8 cellular contexts compared by ENCODE assay signal in genomic region chr14:39431416-39432178, GRCh38. TPM values are rescaled to one million over a fixed set of nuclear protein-coding genes. Genes with fewer than 3 reads are reported as not detected.
DNase-seq lines count a peak whose midpoint lies in the region; ATAC-seq, FAIRE-seq and TF ChIP-seq lines count a peak whose summit lies in the region.

No MANE protein-coding gene starts in this region.

- DNase-seq in ACHN: peak; percentile 43
- peak; percentile 34 to 38 for DNase-seq in PC-9
- DNase-seq in activated naive CD4-positive, alpha-beta T cell treated with anti-CD3 and anti-CD28 coated beads for 36 hours: peak; percentile 61
- peak; percentile 75 for DNase-seq in Right ventricle myocardium inferior (ENCODE audit: missing footprints)
- peak in 9 of 10 donors; percentile 22 to 89 (median 28) for DNase-seq in posterior cingulate gyrus
- peak; percentile 17 for DNase-seq in urothelium cell line (ENCODE audit: low spot score)

- H3K9me3 Mint-ChIP-seq in activated naive CD4-positive, alpha-beta T cell treated with anti-CD3 and anti-CD28 coated beads for 36 hours: no peaks in the 10 kb centered on the region

- H3K4me1 Mint-ChIP-seq in activated naive CD4-positive, alpha-beta T cell treated with anti-CD3 and anti-CD28 coated beads for 36 hours (ENCODE audit: low read depth): peaks cover 41% of the 10 kb centered on the region

- no peaks in the 10 kb centered on the region; the same call in 1 of the 2 replicates for H3K9me2 ChIP-seq in PC-9 (ENCODE audit: insufficient read depth)

- no peaks in the 10 kb centered on the region for H4K20me1 ChIP-seq in PC-9 (ENCODE audit: insufficient read depth)

- H3K4me2 ChIP-seq in PC-9: peak overlapping the region; percentile 86

- in situ Hi-C loops in ACHN (cut with HindIII; ENCODE audit: low pct_ligation_motif_present, low pct_unique_long_range_greater_than_20kb, low sequenced_read_pairs): no loop called here

- TF ChIP-seq CTCF in PC-9 (conservative IDR thresholded peaks at IDR 0.05): no peak

- POLR2A ChIA-PET in PC-9 (lab: Charles Lee; ENCODE audit: unreplicated experiment): interaction anchor here (0.7 to 1.2 kb wide), 2 partner anchors 38 to 261 kb away, joined by 4 to 5 read pairs; partner anchors contain the start of gene TRAPPC6B

- peak overlapping the region; percentile 100 for H3K4me3 Mint-ChIP-seq in activated naive CD4-positive, alpha-beta T cell treated with anti-CD3 and anti-CD28 coated beads for 36 hours

- peak overlapping the region; percentile 94 for H3K4me3 ChIP-seq in PC-9

- H3K36me3 ChIP-seq in PC-9 (ENCODE audit: low read depth): no peaks in the 10 kb centered on the region

- ATAC-seq in GM18508 (IDR thresholded peaks at IDR 0.05; ENCODE audit: insufficient read depth, unreplicated experiment) (peak; percentile 11), HG02981 (IDR thresholded peaks at IDR 0.05; ENCODE audit: unreplicated experiment) (peak; percentile 16), Right ventricle myocardium inferior (no peak)

- no peak for FAIRE-seq in urothelium cell line (lab: Jason Lieb, UNC)

- no TSS peak for BruUV-seq in PC-9 (replicated peaks; lab: Mats Ljungman, UMichigan)

- peaks cover 8% of the 10 kb centered on the region for H3K4me1 ChIP-seq in PC-9 (replicated peaks; ENCODE audit: insufficient read depth)

- no peaks in the 10 kb centered on the region for H3K27me3 Mint-ChIP-seq in activated naive CD4-positive, alpha-beta T cell treated with anti-CD3 and anti-CD28 coated beads for 36 hours (ENCODE audit: low read depth)

- H3F3A ChIP-seq in PC-9 (ENCODE audit: insufficient read depth, low read depth): peaks cover 9% of the 10 kb centered on the region

- CTCF ChIA-PET in PC-9 (lab: Charles Lee): no interaction called here
- CTCF ChIA-PET in activated naive CD4-positive, alpha-beta T cell treated with anti-CD3 and anti-CD28 coated beads for 36 hours (lab: Charles Lee): interaction anchor here (0.7 to 2.0 kb wide), 5 partner anchors 10 to 262 kb away, joined by 3 to 11 read pairs (median 4); partner anchors contain the start of gene TRAPPC6B

- intact Hi-C loops in PC-9 (cut with micrococcal nuclease; ENCODE audit: unreplicated experiment) (loop anchor here (1.0 to 5.0 kb wide), 3 partner anchors 164 to 329 kb away; partner anchors contain the start of genes SEC23A and TRAPPC6B), Right ventricle myocardium inferior (cut with DNase I) (loop anchor here (1.0 to 2.0 kb wide), 3 partner anchors 165 to 329 kb away; partner anchors contain the start of genes PNN and SEC23A), posterior cingulate gyrus (cut with DNase I) (loop anchor here (5.0 kb wide), 3 partner anchors 164 to 329 kb away; partner anchors contain the start of genes PNN and SEC23A)
- intact Hi-C loops in activated naive CD4-positive, alpha-beta T cell treated with anti-CD3 and anti-CD28 coated beads for 36 hours (cut with micrococcal nuclease): loop anchor here (1.0 to 2.0 kb wide), 12 partner anchors 15 to 1366 kb away; partner anchors contain the start of genes GEMIN2, PNN, SEC23A and TRAPPC6B

- H3K79me2 ChIP-seq in PC-9 (ENCODE audit: low read depth): peaks cover 33% of the 10 kb centered on the region

- H2AFZ ChIP-seq in PC-9: peak overlapping the region; percentile 95

- peak overlapping the region; percentile 96 for H3K27ac ChIP-seq in PC-9

- H3K9me3 ChIP-seq in PC-9 (ENCODE audit: insufficient read depth, low read depth): no peaks in the 10 kb centered on the region

- H3K27me3 ChIP-seq in PC-9 (ENCODE audit: insufficient read depth, low read depth): no peaks in the 10 kb centered on the region

- H3K36me3 Mint-ChIP-seq in activated naive CD4-positive, alpha-beta T cell treated with anti-CD3 and anti-CD28 coated beads for 36 hours (ENCODE audit: low read depth): peaks cover 6% of the 10 kb centered on the region

- peak overlapping the region; percentile 100 for H3K27ac Mint-ChIP-seq in activated naive CD4-positive, alpha-beta T cell treated with anti-CD3 and anti-CD28 coated beads for 36 hours

RNA-seq across cellular contexts. Expression of gene FBXO33, which starts 0.6 kb away (rescaled TPM):
- total RNA-seq in PC-9 (2021) (6.2 and 9.0 TPM in 2 replicates), Right ventricle myocardium inferior (4.0 TPM)
- 10 to 100 TPM; 16.1 to 16.4 TPM for total RNA-seq in activated naive CD4-positive, alpha-beta T cell treated with anti-CD3 and anti-CD28 coated beads for 36 hours

Comparison
In these comparisons a context has a peak if more than half of its experiments do, and no peak if none do; other contexts are left out.
1. DNase-seq: peak in every context shown above with its lines; median percentile 75 in Right ventricle myocardium inferior; 61 in activated naive CD4-positive, alpha-beta T cell treated with anti-CD3 and anti-CD28 coated beads for 36 hours; 43 in ACHN; 36 in PC-9; 28 in posterior cingulate gyrus; 17 in urothelium cell line.